1 cellular context compared by ENCODE assay signal in the genomic region with DNA sequence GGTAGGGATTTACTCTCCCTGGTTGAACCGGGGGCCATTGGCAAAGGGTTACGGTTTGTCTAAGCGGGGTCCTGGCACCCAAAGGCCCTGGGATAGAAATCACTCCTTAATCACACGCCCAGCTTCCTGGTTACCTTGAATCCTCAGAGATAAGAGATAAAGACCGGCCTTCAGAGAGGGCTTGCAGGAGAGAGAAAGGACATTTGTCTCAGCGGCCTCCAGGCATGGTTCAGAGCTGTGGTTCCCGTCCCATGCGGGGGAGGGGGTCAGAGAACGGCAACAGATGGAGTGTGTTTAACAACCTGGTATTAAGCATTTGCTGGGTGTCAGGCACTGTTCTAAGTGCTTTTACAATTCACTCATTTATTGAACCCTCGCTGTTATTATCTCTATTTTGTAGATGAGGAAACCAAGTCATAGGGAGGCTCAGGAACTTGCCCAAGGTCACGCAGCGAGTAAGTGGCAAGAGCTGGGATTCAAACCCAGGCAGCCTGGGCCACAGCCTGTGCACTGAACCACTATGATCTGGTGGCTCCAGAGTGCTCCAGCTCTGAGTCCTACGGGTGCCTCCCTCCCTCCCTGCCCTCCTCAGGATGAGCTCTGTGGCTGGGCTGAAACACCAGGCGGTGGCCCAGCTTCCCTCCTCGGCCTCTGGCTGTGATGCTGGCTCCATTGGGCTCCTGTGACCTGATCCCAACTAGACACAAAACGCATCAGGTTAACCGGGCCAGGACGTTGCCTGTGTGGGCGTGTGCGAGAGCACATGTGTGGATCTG.
TF ChIP-seq lines count a peak whose summit lies in the region.

No MANE protein-coding gene starts in this region.

TF ChIP-seq in H1, 55 proteins besides CTCF, POLR2A, EP300 and RAD21:
- TF ChIP-seq POU5F1 (IDR thresholded peaks at IDR 0.05; ENCODE audit: low read depth, low read length) (no peak), BCL11A (IDR thresholded peaks at IDR 0.05; ENCODE audit: low read depth in 2 of 2, low read length in 2 of 2) (no peak), SIX5 (IDR thresholded peaks at IDR 0.05; ENCODE audit: low read depth, low read length) (no peak), TBP (IDR thresholded peaks at IDR 0.05; ENCODE audit: low read depth, low read length) (no peak)
TF ChIP-seq in H1: peak in this region for 0.
